In genomic region chr9:121206516-121207370, GRCh38 we compare ENCODE assay signal across 9 cellular contexts. TPM values are rescaled to one million over a fixed set of nuclear protein-coding genes. Genes with fewer than 3 reads are reported as not detected.
DNase-seq lines count a peak whose midpoint lies in the region; ATAC-seq and TF ChIP-seq lines count a peak whose summit lies in the region.
"Had no signal": no experiment of that assay in that cellular context is flagged by ENCODE, and none has a peak within 500 bp of the region (broad histone marks: within the 10 kb centered on the region; RNA-seq: fewer than 3 reads in every experiment).

No MANE protein-coding gene starts in this region.

- ATAC-seq in GM21576 (IDR thresholded peaks at IDR 0.05; ENCODE audit: unreplicated experiment) (peak; percentile 29), HG03571 (IDR thresholded peaks at IDR 0.05; ENCODE audit: unreplicated experiment) (peak; percentile 39), memory B cell (ENCODE audit: low read depth) (no peak), Right ventricle myocardium inferior (no peak)

- no peaks in the 10 kb centered on the region for H3K9me3 Mint-ChIP-seq in memory B cell
- no peaks in the 10 kb centered on the region for H3K9me3 Mint-ChIP-seq in nephron progenitor cell

- peaks cover 22% of the 10 kb centered on the region for H3K4me1 Mint-ChIP-seq in memory B cell
- H3K4me1 Mint-ChIP-seq in nephron progenitor cell, result peaks cover 10% of the 10 kb centered on the region

- intact Hi-C loops in Right ventricle myocardium inferior (cut with DNase I), result no loop called here

- H3K36me3 Mint-ChIP-seq in memory B cell (peaks cover 9% of the 10 kb centered on the region), nephron progenitor cell (ENCODE audit: low read depth) (no peaks in the 10 kb centered on the region)

- DNase-seq in NCI-H2029 treated with DMSO at 0.1 percent for 48 hours (lab: John Stamatoyannopoulos, UW) (peak; percentile 4), NCI-H2029 (lab: John Stamatoyannopoulos, UW) (no peak), memory B cell (ENCODE audit: low spot score in 2 of 2) (no peak), nephron progenitor cell (no peak), Right ventricle myocardium inferior (ENCODE audit: missing footprints) (no peak)
- DNase-seq in activated CD4-positive, alpha-beta T cell treated with anti-CD3 and anti-CD28 coated beads, Interleukin-2, amount 50 U/mL, for 4 hours, result no peak
- DNase-seq: NCI-H1694 had no signal

- peak overlapping the region; percentile 84 for H3K27ac Mint-ChIP-seq in memory B cell
- H3K27ac Mint-ChIP-seq in nephron progenitor cell, result no peak overlapping the region

- TF ChIP-seq CTCF in nephron progenitor cell (IDR thresholded peaks at IDR 0.05), result no peak

- H3K27me3 Mint-ChIP-seq in memory B cell (no peaks in the 10 kb centered on the region), nephron progenitor cell (ENCODE audit: low read depth, poor library complexity) (peaks cover 9% of the 10 kb centered on the region)

- H3K4me3 Mint-ChIP-seq in memory B cell, result peak overlapping the region; percentile 77
- H3K4me3 Mint-ChIP-seq in nephron progenitor cell, result no peak overlapping the region

RNA-seq across cellular contexts. Expression of gene RAB14, which starts 5.1 kb away (rescaled TPM):
- total RNA-seq in Right ventricle myocardium inferior, result 52.6 TPM

Comparison
In these comparisons a context has a peak if more than half of its experiments do, and no peak if none do; other contexts are left out.
1. ATAC-seq: peak in GM21576 (single experiment) and HG03571 (single experiment); none in memory B cell (single experiment) and Right ventricle myocardium inferior (single experiment).